Comparison of ENCODE assay signal across 19 cellular contexts in the genomic region with DNA sequence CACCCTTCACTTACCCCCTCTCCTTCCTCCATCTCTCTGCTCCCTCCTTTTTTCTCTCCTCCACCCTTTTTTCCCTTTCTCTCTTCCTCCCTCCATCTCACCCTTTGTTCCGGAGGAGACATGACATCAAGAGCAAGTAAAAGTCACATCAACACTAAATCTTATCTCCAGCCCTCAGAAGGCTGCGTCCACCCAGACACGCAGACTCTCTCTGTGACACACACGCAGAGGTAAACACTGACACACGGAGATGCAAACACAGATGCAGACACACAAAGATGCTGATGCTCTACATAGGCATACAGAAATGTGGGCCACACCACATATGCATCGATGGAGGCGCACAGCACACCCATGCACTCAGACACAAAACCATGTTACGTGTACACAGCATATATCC. TPM values are rescaled to one million over a fixed set of nuclear protein-coding genes. Genes with fewer than 3 reads are reported as not detected.
A peak's percentile ranks its signal among the peaks of the same experiment; 100 is the strongest.
DNase-seq lines count a peak whose midpoint lies in the region; ATAC-seq, FAIRE-seq and TF ChIP-seq lines count a peak whose summit lies in the region.
"Had no signal": no experiment of that assay in that cellular context is flagged by ENCODE, and none has a peak within 500 bp of the region (broad histone marks: within the 10 kb centered on the region; RNA-seq: fewer than 3 reads in every experiment).

No MANE protein-coding gene starts in this region.

- H3K27ac ChIP-seq in astrocyte (ENCODE audit: low read depth, low read length) (no peak overlapping the region), neural cell (ENCODE audit: low read length) (peak overlapping the region; percentile 28), upper lobe of right lung (no peak overlapping the region)

- peaks cover 3% of the 10 kb centered on the region for H3K9me3 Mint-ChIP-seq in astrocyte (ENCODE audit: unreplicated experiment)
- H3K9me3 Mint-ChIP-seq: CD8-positive, alpha-beta T cell; GM23338 had no signal

- H4K20me1 ChIP-seq in astrocyte (ENCODE audit: insufficient read depth, low read length) (no peaks in the 10 kb centered on the region), neural cell (ENCODE audit: insufficient read depth) (no peaks in the 10 kb centered on the region)

- DNase-seq in G401 (ENCODE audit: low spot score) (peak; percentile 3), astrocyte (ENCODE audit: low read depth) (no peak), upper lobe of right lung (peak; percentile 19), SIG-M5 treated with dmso at 0.1 percent for 504 hours (lab: John Stamatoyannopoulos, UW; ENCODE audit: unreplicated experiment) (no peak), NCI-H2029 treated with DMSO at 0.1 percent for 48 hours (lab: John Stamatoyannopoulos, UW) (no peak), NCI-H2107 (lab: John Stamatoyannopoulos, UW) (no peak)
- DNase-seq: AML-193; Calu3; CD8-positive, alpha-beta T cell; DMS79 treated with DMSO at 0.1 percent for 48 hours; H7; IMR-90; KBM-7 had no signal

- no peaks in the 10 kb centered on the region for H3K4me1 ChIP-seq in astrocyte (ENCODE audit: insufficient read depth, low read length)
- no peaks in the 10 kb centered on the region for H3K4me1 ChIP-seq in upper lobe of right lung

- TF ChIP-seq EP300 in neural cell (conservative IDR thresholded peaks at IDR 0.05; ENCODE audit: poor library complexity, severe bottlenecking): no peak

- H3K9me2 ChIP-seq in neural cell (ENCODE audit: insufficient read depth, low read length): no peaks in the 10 kb centered on the region

- H3K27ac Mint-ChIP-seq in astrocyte (ENCODE audit: unreplicated experiment): no peak overlapping the region
- H3K27ac Mint-ChIP-seq: CD8-positive, alpha-beta T cell; GM23338 had no signal

- H3K4me2 ChIP-seq in astrocyte (ENCODE audit: low read length): no peak overlapping the region
- no peak overlapping the region for H3K4me2 ChIP-seq in neural cell (ENCODE audit: low read length)
- H3K4me2 ChIP-seq: GM23338 had no signal

- no peaks in the 10 kb centered on the region for H3K36me3 Mint-ChIP-seq in astrocyte (ENCODE audit: low read depth, unreplicated experiment)
- H3K36me3 Mint-ChIP-seq: CD8-positive, alpha-beta T cell had no signal

- H3K9me3 ChIP-seq in astrocyte (ENCODE audit: insufficient read depth, low read depth, low read length): no peaks in the 10 kb centered on the region
- no peaks in the 10 kb centered on the region for H3K9me3 ChIP-seq in neural cell (ENCODE audit: low read length)
- no peaks in the 10 kb centered on the region for H3K9me3 ChIP-seq in upper lobe of right lung

- TF ChIP-seq RAD21 in neural cell (conservative IDR thresholded peaks at IDR 0.05): no peak

- no peaks in the 10 kb centered on the region for H3K4me1 Mint-ChIP-seq in astrocyte (ENCODE audit: low read depth, unreplicated experiment)

- H3K4me3 ChIP-seq in astrocyte (ENCODE audit: insufficient read depth, low read depth, low read length): no peak overlapping the region
- no peak overlapping the region for H3K4me3 ChIP-seq in neural cell (ENCODE audit: low read length)
- no peak overlapping the region for H3K4me3 ChIP-seq in upper lobe of right lung
- H3K4me3 ChIP-seq: GM12878, GM23338 had no signal

- intact Hi-C loops in upper lobe of right lung (cut with DNase I): no loop called here

- H3K9ac ChIP-seq in astrocyte (ENCODE audit: low read length) (no peak overlapping the region), neural cell (ENCODE audit: low read length) (no peak overlapping the region)

- H2AFZ ChIP-seq in astrocyte (ENCODE audit: low read depth, low read length) (no peak overlapping the region), neural cell (ENCODE audit: low read depth, low read length) (no peak overlapping the region)
- H2AFZ ChIP-seq: GM23338 had no signal

- no peak for FAIRE-seq in astrocyte (lab: Jason Lieb, UNC)
- FAIRE-seq: A204.1, GM12878, HTR-8/SVneo had no signal

- peaks cover 90% of the 10 kb centered on the region for H3K27me3 Mint-ChIP-seq in astrocyte (ENCODE audit: low read depth, unreplicated experiment)

- peak overlapping the region; percentile 29 for H3K4me3 Mint-ChIP-seq in astrocyte (ENCODE audit: unreplicated experiment)
- H3K4me3 Mint-ChIP-seq: CD8-positive, alpha-beta T cell; GM23338 had no signal

- H3K27me3 ChIP-seq in astrocyte (ENCODE audit: insufficient read depth, low read length) (peaks cover 38% of the 10 kb centered on the region), neural cell (ENCODE audit: insufficient read depth, low read depth, low read length) (no peaks in the 10 kb centered on the region), upper lobe of right lung (peaks cover 25% of the 10 kb centered on the region)

- H3F3A ChIP-seq in neural cell (ENCODE audit: insufficient read depth, low read length, poor library complexity, severe bottlenecking): no peaks in the 10 kb centered on the region

- H3K79me2 ChIP-seq in astrocyte (ENCODE audit: insufficient read depth, low read length) (no peaks in the 10 kb centered on the region), neural cell (replicated peaks; ENCODE audit: insufficient read depth, low read length) (peaks cover 36% of the 10 kb centered on the region)

- in situ Hi-C loops in G401 (cut with HindIII; ENCODE audit: low sequenced_read_pairs): no loop called here

- no peak for ATAC-seq in upper lobe of right lung
- ATAC-seq: CD8-positive, alpha-beta T cell; GM12878; GM23338; HCT116 had no signal

- no peaks in the 10 kb centered on the region for H3K36me3 ChIP-seq in astrocyte (ENCODE audit: insufficient read depth, low read length)
- no peaks in the 10 kb centered on the region for H3K36me3 ChIP-seq in neural cell (ENCODE audit: insufficient read depth, low read length)
- H3K36me3 ChIP-seq in upper lobe of right lung: no peaks in the 10 kb centered on the region

- TF ChIP-seq CTCF in astrocyte (IDR thresholded peaks at IDR 0.05; ENCODE audit: insufficient read depth, low read depth, low read length): no peak
- TF ChIP-seq CTCF in neural cell (IDR thresholded peaks at IDR 0.05; ENCODE audit: poor library complexity, severe bottlenecking): no peak
- TF ChIP-seq CTCF in upper lobe of right lung (IDR thresholded peaks at IDR 0.05): no peak

TF ChIP-seq in neural cell, 6 proteins besides CTCF, POLR2A, EP300 and RAD21:
- TF ChIP-seq TAF1 (IDR thresholded peaks at IDR 0.05; ENCODE audit: low read depth) (no peak), MXI1 (conservative IDR thresholded peaks at IDR 0.05; ENCODE audit: poor library complexity, severe bottlenecking) (no peak)
- TF ChIP-seq, protein P1, sequence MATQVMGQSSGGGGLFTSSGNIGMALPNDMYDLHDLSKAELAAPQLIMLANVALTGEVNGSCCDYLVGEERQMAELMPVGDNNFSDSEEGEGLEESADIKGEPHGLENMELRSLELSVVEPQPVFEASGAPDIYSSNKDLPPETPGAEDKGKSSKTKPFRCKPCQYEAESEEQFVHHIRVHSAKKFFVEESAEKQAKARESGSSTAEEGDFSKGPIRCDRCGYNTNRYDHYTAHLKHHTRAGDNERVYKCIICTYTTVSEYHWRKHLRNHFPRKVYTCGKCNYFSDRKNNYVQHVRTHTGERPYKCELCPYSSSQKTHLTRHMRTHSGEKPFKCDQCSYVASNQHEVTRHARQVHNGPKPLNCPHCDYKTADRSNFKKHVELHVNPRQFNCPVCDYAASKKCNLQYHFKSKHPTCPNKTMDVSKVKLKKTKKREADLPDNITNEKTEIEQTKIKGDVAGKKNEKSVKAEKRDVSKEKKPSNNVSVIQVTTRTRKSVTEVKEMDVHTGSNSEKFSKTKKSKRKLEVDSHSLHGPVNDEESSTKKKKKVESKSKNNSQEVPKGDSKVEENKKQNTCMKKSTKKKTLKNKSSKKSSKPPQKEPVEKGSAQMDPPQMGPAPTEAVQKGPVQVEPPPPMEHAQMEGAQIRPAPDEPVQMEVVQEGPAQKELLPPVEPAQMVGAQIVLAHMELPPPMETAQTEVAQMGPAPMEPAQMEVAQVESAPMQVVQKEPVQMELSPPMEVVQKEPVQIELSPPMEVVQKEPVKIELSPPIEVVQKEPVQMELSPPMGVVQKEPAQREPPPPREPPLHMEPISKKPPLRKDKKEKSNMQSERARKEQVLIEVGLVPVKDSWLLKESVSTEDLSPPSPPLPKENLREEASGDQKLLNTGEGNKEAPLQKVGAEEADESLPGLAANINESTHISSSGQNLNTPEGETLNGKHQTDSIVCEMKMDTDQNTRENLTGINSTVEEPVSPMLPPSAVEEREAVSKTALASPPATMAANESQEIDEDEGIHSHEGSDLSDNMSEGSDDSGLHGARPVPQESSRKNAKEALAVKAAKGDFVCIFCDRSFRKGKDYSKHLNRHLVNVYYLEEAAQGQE (IDR thresholded peaks at IDR 0.05; ENCODE audit: borderline replicate concordance): no peak

RNA-seq across cellular contexts. Expression of gene NRXN2, which starts 27.0 kb away (rescaled TPM):
- 16.7 and 24.1 TPM in 2 replicates for total RNA-seq in G401 (2014; rRNA removed; shearing (Covaris generic))
- 0.14 and 0.17 TPM in 2 replicates for total RNA-seq in astrocyte
- polyA plus RNA-seq in neural cell: 68.0 and 99.8 TPM in 2 replicates
- polyA minus RNA-seq in neural cell: 279 and 325 TPM in 2 replicates
- total RNA-seq in upper lobe of right lung: 0.72 TPM
- total RNA-seq: Calu3 had no signal

RNA-seq across cellular contexts. Expression of gene RASGRP2, which starts 47.9 kb away (rescaled TPM):
- total RNA-seq in G401 (2014; rRNA removed; shearing (Covaris generic)): 0.62 and 1.9 TPM in 2 replicates
- total RNA-seq in astrocyte (3.9 and 5.4 TPM in 2 replicates), upper lobe of right lung (27.6 TPM)
- 4.5 and 13.9 TPM in 2 replicates for polyA plus RNA-seq in neural cell
- polyA minus RNA-seq in neural cell: 2.9 and 4.4 TPM in 2 replicates
- total RNA-seq: Calu3, IMR-90 had no signal

Comparison
In these comparisons a context has a peak if more than half of its experiments do, and no peak if none do; other contexts are left out.
1. DNase-seq: peak in G401 (single experiment) and upper lobe of right lung (single experiment); none in astrocyte (single experiment), SIG-M5 treated with dmso at 0.1 percent for 504 hours (single experiment), NCI-H2029 treated with DMSO at 0.1 percent for 48 hours (single experiment) and NCI-H2107 (single experiment).
2. RNA of gene NRXN2, which starts 27.0 kb away (total RNA-seq): 16.7 to 24.1 TPM in G401; 0.72 TPM in upper lobe of right lung (single experiment) and 0.14 to 0.17 TPM in astrocyte; every median in the first group is over 10 times any median in the second.